Comparison of ENCODE assay signal across 8 cellular contexts in genomic region chr9:37591775-37592107, GRCh38. TPM values are rescaled to one million over a fixed set of nuclear protein-coding genes. Genes with fewer than 3 reads are reported as not detected.
DNase-seq lines count a peak whose midpoint lies in the region; ATAC-seq, FAIRE-seq and TF ChIP-seq lines count a peak whose summit lies in the region.

No MANE protein-coding gene starts in this region.

- CTCF ChIA-PET in HepG2 (lab: Yijun Ruan, JAX; ENCODE audit: low intra/inter-chr PET ratio, low total read pairs): no interaction called here

- H3K4me3 ChIP-seq in HepG2 (replicated peaks in 1 of 3; ENCODE audit: insufficient read depth in 1 of 3, low read depth in 2 of 3, low read length in 3 of 3) (peak overlapping the region; percentile 64 to 89 (median 80)), transverse colon (peak overlapping the region; percentile 56 to 86 (median 69))

- TF ChIP-seq POLR2A in HepG2 (IDR thresholded peaks at IDR 0.05; ENCODE audit: insufficient read depth in 1 of 2, low read depth in 2 of 2, low read length in 2 of 2) (no peak), transverse colon (IDR thresholded peaks at IDR 0.05) (no peak)

- no peak for FAIRE-seq in HepG2 (lab: Jason Lieb, UNC)

- H3K9ac ChIP-seq in HepG2 (ENCODE audit: insufficient read depth, low read depth, low read length): peak overlapping the region; percentile 90

- no TSS peak for BruUV-seq in HepG2 (replicated peaks; lab: Mats Ljungman, UMichigan)

- peaks cover 38% of the 10 kb centered on the region for H3K4me1 Mint-ChIP-seq in activated T-cell treated with anti-CD3 and anti-CD28 coated beads, Interleukin-2, amount 50 U/mL, for 24 hours (ENCODE audit: low read depth)
- peaks cover 22% of the 10 kb centered on the region for H3K4me1 Mint-ChIP-seq in activated T-helper 2 cell treated with anti-CD3 and anti-CD28 coated beads, Interferon-gamma antibody, Interleukin-2, Interleukin-4, amounts not matched to agents 10 μg/mL and 5 μg/mL and 100 μg/mL, durations not matched to agents 14 hours and 24 hours and 36 hours (ENCODE audit: low read depth)

- no peaks in the 10 kb centered on the region for H3K9me3 ChIP-seq in HepG2 (ENCODE audit: low read length)
- H3K9me3 ChIP-seq in transverse colon: no peaks in the 10 kb centered on the region

- H3K36me3 ChIP-seq in HepG2 (replicated peaks in 1 of 2; ENCODE audit: control insufficient read depth in 1 of 2, insufficient read depth in 2 of 2, low read length in 2 of 2) (peaks cover 3 to 29% of the 10 kb centered on the region in 2 experiments), transverse colon (peaks cover 0 to 17% (median 3%) of the 10 kb centered on the region in 4 donors)

- POLR2A ChIA-PET in HepG2 (lab: Yijun Ruan, JAX): interaction anchor here (0.6 to 2.6 kb wide), 13 partner anchors 8 to 1028 kb away, joined by 3 to 14 read pairs (median 4); partner anchors contain the start of genes ANKRD18A, EXOSC3, FBXO10 and GRHPR

- WGBS in HepG2 (ENCODE audit: low lambda C conversion rate): 0% methylated on average over 9 of the region's 13 CpGs
- 2 to 4% methylated on average over 8 to 13 of the region's 13 CpGs for WGBS in transverse colon (ENCODE audit: low coverage in 1 of 2), 2 donors

- no peaks in the 10 kb centered on the region for H3K9me3 Mint-ChIP-seq in activated T-cell treated with anti-CD3 and anti-CD28 coated beads, Interleukin-2, amount 50 U/mL, for 24 hours
- H3K9me3 Mint-ChIP-seq in activated T-helper 2 cell treated with anti-CD3 and anti-CD28 coated beads, Interferon-gamma antibody, Interleukin-2, Interleukin-4, amounts not matched to agents 10 μg/mL and 5 μg/mL and 100 μg/mL, durations not matched to agents 14 hours and 24 hours and 36 hours: no peaks in the 10 kb centered on the region

- H3K27ac ChIP-seq in HepG2 (ENCODE audit: extremely low read length, insufficient read depth, low read length) (peak overlapping the region; percentile 87), transverse colon (peak overlapping the region; percentile 86 to 89 (median 88))

- intact Hi-C loops in activated T-helper 2 cell treated with anti-CD3 and anti-CD28 coated beads, Interferon-gamma antibody, Interleukin-2, Interleukin-4, amounts not matched to agents 10 μg/mL and 5 μg/mL and 100 μg/mL, durations not matched to agents 14 hours and 24 hours and 36 hours (cut with micrococcal nuclease): loop anchor here (2.0 to 5.0 kb wide), 5 partner anchors 104 to 311 kb away; partner anchors contain the start of genes DCAF10, GRHPR, POLR1E and SLC25A51
- intact Hi-C loops in HepG2 (cut with micrococcal nuclease; ENCODE audit: unreplicated experiment) (loop anchor here (1.0 to 5.0 kb wide), 2 partner anchors 15 to 104 kb away; partner anchors contain the start of genes FBXO10 and POLR1E), transverse colon (cut with DNase I; ENCODE audit: low total_unique reads) (no loop called here)

- no peak overlapping the region for H2AFZ ChIP-seq in HepG2 (ENCODE audit: low read length)

- DNase-seq in activated T-cell treated with anti-CD3 and anti-CD28 coated beads, Interleukin-2, amount 50 U/mL, for 24 hours: no peak
- DNase-seq in activated T-cell treated with anti-CD3 and anti-CD28 coated beads for 4 hours (no peak), HepG2 (ENCODE audit: low spot score) (no peak), transverse colon (no peak), NCI-H774 (lab: John Stamatoyannopoulos, UW) (no peak)
- no peak for DNase-seq in activated T-helper 2 cell treated with anti-CD3 and anti-CD28 coated beads, Interferon-gamma antibody, Interleukin-2, Interleukin-4, amounts not matched to agents 10 μg/mL and 5 μg/mL and 100 μg/mL, durations not matched to agents 14 hours and 24 hours and 36 hours (ENCODE audit: low spot score)
- DNase-seq in activated CD8-positive, alpha-beta memory T cell treated with anti-CD3 and anti-CD28 coated beads, Interleukin-2, amount 50 U/mL, for 48 hours: no peak

- H3K27me3 ChIP-seq in HepG2 (ENCODE audit: control insufficient read depth in 1 of 2, insufficient read depth in 2 of 2, low read length in 2 of 2) (no peaks in the 10 kb centered on the region; a peak in 1 of 5 replicates), transverse colon (no peaks in the 10 kb centered on the region)

- TF ChIP-seq EP300 in HepG2 (IDR thresholded peaks at IDR 0.05; ENCODE audit: low read depth in 2 of 2, low read length in 2 of 2) (no peak), HepG2 (CRISPR knock-in tag; IDR thresholded peaks at IDR 0.05; ENCODE audit: borderline replicate concordance) (no peak), transverse colon (IDR thresholded peaks at IDR 0.05; ENCODE audit: low read depth) (no peak)

- peak overlapping the region; percentile 99 for H3K4me3 Mint-ChIP-seq in activated T-cell treated with anti-CD3 and anti-CD28 coated beads, Interleukin-2, amount 50 U/mL, for 24 hours
- H3K4me3 Mint-ChIP-seq in activated T-helper 2 cell treated with anti-CD3 and anti-CD28 coated beads, Interferon-gamma antibody, Interleukin-2, Interleukin-4, amounts not matched to agents 10 μg/mL and 5 μg/mL and 100 μg/mL, durations not matched to agents 14 hours and 24 hours and 36 hours (ENCODE audit: low read depth): peak overlapping the region; percentile 98

- no peak for TF ChIP-seq RAD21 in HepG2 (CRISPR knock-in tag; IDR thresholded peaks at IDR 0.05)

- peaks cover 21% of the 10 kb centered on the region for H4K20me1 ChIP-seq in HepG2 (ENCODE audit: insufficient read depth, low read length)

- peaks cover 48% of the 10 kb centered on the region for H3K4me1 ChIP-seq in HepG2 (ENCODE audit: insufficient read depth, low read length)
- peaks cover 19 to 40% (median 25%) of the 10 kb centered on the region in 4 donors for H3K4me1 ChIP-seq in transverse colon

- no peak for TF ChIP-seq CTCF in HepG2 (CRISPR knock-in tag; IDR thresholded peaks at IDR 0.05)
- no peak for TF ChIP-seq CTCF in transverse colon (IDR thresholded peaks at IDR 0.05)

- peak overlapping the region; percentile 79 for H3K4me2 ChIP-seq in HepG2 (ENCODE audit: low read depth, low read length)

- peak overlapping the region; percentile 100 for H3K27ac Mint-ChIP-seq in activated T-cell treated with anti-CD3 and anti-CD28 coated beads, Interleukin-2, amount 50 U/mL, for 24 hours
- H3K27ac Mint-ChIP-seq in activated T-helper 2 cell treated with anti-CD3 and anti-CD28 coated beads, Interferon-gamma antibody, Interleukin-2, Interleukin-4, amounts not matched to agents 10 μg/mL and 5 μg/mL and 100 μg/mL, durations not matched to agents 14 hours and 24 hours and 36 hours: peak overlapping the region; percentile 97

- peaks cover 14% of the 10 kb centered on the region for H3K27me3 Mint-ChIP-seq in activated T-cell treated with anti-CD3 and anti-CD28 coated beads, Interleukin-2, amount 50 U/mL, for 24 hours
- peaks cover 12% of the 10 kb centered on the region for H3K27me3 Mint-ChIP-seq in activated T-helper 2 cell treated with anti-CD3 and anti-CD28 coated beads, Interferon-gamma antibody, Interleukin-2, Interleukin-4, amounts not matched to agents 10 μg/mL and 5 μg/mL and 100 μg/mL, durations not matched to agents 14 hours and 24 hours and 36 hours (ENCODE audit: low read depth)

- ATAC-seq in HepG2 (no peak; the same call in 2 of the 3 replicates), HG03108 (IDR thresholded peaks at IDR 0.05; ENCODE audit: unreplicated experiment) (no peak)

- peaks cover 56% of the 10 kb centered on the region for H3K36me3 Mint-ChIP-seq in activated T-cell treated with anti-CD3 and anti-CD28 coated beads, Interleukin-2, amount 50 U/mL, for 24 hours (ENCODE audit: low read depth)
- H3K36me3 Mint-ChIP-seq in activated T-helper 2 cell treated with anti-CD3 and anti-CD28 coated beads, Interferon-gamma antibody, Interleukin-2, Interleukin-4, amounts not matched to agents 10 μg/mL and 5 μg/mL and 100 μg/mL, durations not matched to agents 14 hours and 24 hours and 36 hours (ENCODE audit: low read depth): peaks cover 46% of the 10 kb centered on the region

- in situ Hi-C loops in HepG2 (cut with HindIII; ENCODE audit: extremely low pct_ligation_motif_present, low pct_unique_long_range_greater_than_20kb): loop anchor here (5.0 kb wide), 1 partner anchor 109 kb away; no protein-coding TSS in a partner anchor
- in situ Hi-C loops in transverse colon (cut with MboI; ENCODE audit: low pct_ligation_motif_present in 1 of 4, low pct_unique_long_range_greater_than_20kb in 1 of 4, low sequenced_read_pairs in 3 of 4): loop anchor here in 3 of 4 donors (10.0 to 25.0 kb wide), 6 partner anchors 107 to 471 kb away; partner anchors contain the start of genes POLR1E (in 2 of the 3), SLC25A51 (in 2 of the 3), EXOSC3 (in 1 of the 3) and SHB (in 1 of the 3)

- peaks cover 48% of the 10 kb centered on the region for H3K79me2 ChIP-seq in HepG2 (ENCODE audit: insufficient read depth, low read length)

RNA-seq across cellular contexts. Expression of gene TOMM5, which starts 0.7 kb away (rescaled TPM):
- 153 and 155 TPM in 2 replicates for total RNA-seq in activated T-helper 2 cell treated with anti-CD3 and anti-CD28 coated beads, Interferon-gamma antibody, Interleukin-2, Interleukin-4, amounts not matched to agents 10 μg/mL and 5 μg/mL and 100 μg/mL, durations not matched to agents 14 hours and 24 hours and 36 hours
- total RNA-seq in HepG2 (2016; rRNA removed; fragmentation: Illumina TruSeq; extraction: Trizol) (315 and 450 TPM in 2 replicates), transverse colon (10 to 100 TPM; 14.3 to 70.3 (median 63.1) TPM)
- total RNA-seq in HepG2 (2016; cell fraction: cytosol; rRNA removed; fragmentation: Illumina TruSeq; extraction: Trizol; ENCODE audit: low read depth): 334 and 476 TPM in 2 replicates
- total RNA-seq in HepG2 (2016; cell fraction: insoluble cytoplasmic fraction; rRNA removed; fragmentation: Illumina TruSeq; extraction: Trizol): 329 and 454 TPM in 2 replicates
- total RNA-seq in HepG2 (2016; cell fraction: membrane; rRNA removed; fragmentation: Illumina TruSeq; extraction: Trizol): 488 and 569 TPM in 2 replicates
- 130 and 141 TPM in 2 replicates for total RNA-seq in HepG2 (2016; cell fraction: nucleus; rRNA removed; fragmentation: Illumina TruSeq; extraction: Trizol)
- polyA plus RNA-seq in HepG2 (2011; rRNA removed): 118 and 147 TPM in 2 replicates
- polyA plus RNA-seq in HepG2 (2011; cell fraction: cytosol; rRNA removed): 109 and 124 TPM in 2 replicates
- 34.8 and 41.8 TPM in 2 replicates for polyA plus RNA-seq in HepG2 (2011; cell fraction: nucleus; rRNA removed)
- polyA plus RNA-seq in HepG2 (2012): 189 and 190 TPM in 2 replicates
- polyA plus RNA-seq in HepG2 (2016; cell fraction: cytosol; fragmentation: Illumina TruSeq; extraction: Trizol; ENCODE audit: low read depth): 411 and 656 TPM in 2 replicates
- polyA plus RNA-seq in HepG2 (2016; cell fraction: insoluble cytoplasmic fraction; fragmentation: Illumina TruSeq; extraction: Trizol; ENCODE audit: low read depth): 469 and 494 TPM in 2 replicates
- 498 and 625 TPM in 2 replicates for polyA plus RNA-seq in HepG2 (2016; cell fraction: membrane; fragmentation: Illumina TruSeq; extraction: Trizol; ENCODE audit: low read depth)
- polyA plus RNA-seq in HepG2 (2016; cell fraction: nucleus; fragmentation: Illumina TruSeq; extraction: Trizol; ENCODE audit: insufficient read depth, low read depth): 217 and 226 TPM in 2 replicates
- 41.8 and 84.4 TPM in 2 replicates for polyA minus RNA-seq in HepG2 (2011; rRNA and poly(A)+ RNA removed; ENCODE audit: low replicate concordance)
- 42.7 and 47.2 TPM in 2 replicates for polyA minus RNA-seq in HepG2 (2011; cell fraction: cytosol; rRNA and poly(A)+ RNA removed)
- 49.7 and 51.6 TPM in 2 replicates for polyA minus RNA-seq in HepG2 (2011; cell fraction: nucleus; rRNA and poly(A)+ RNA removed)

RNA-seq across cellular contexts. Expression of gene FBXO10, which starts 15.6 kb away (rescaled TPM):
- total RNA-seq in activated T-helper 2 cell treated with anti-CD3 and anti-CD28 coated beads, Interferon-gamma antibody, Interleukin-2, Interleukin-4, amounts not matched to agents 10 μg/mL and 5 μg/mL and 100 μg/mL, durations not matched to agents 14 hours and 24 hours and 36 hours: 1.8 and 2.4 TPM in 2 replicates
- total RNA-seq in HepG2 (2016; rRNA removed; fragmentation: Illumina TruSeq; extraction: Trizol) (2.8 and 3.1 TPM in 2 replicates), transverse colon (10 to 100 TPM in 1 of 4 donors, 1 to 10 TPM in 3; 4.2 to 16.5 (median 6.8) TPM)
- total RNA-seq in HepG2 (2016; cell fraction: cytosol; rRNA removed; fragmentation: Illumina TruSeq; extraction: Trizol; ENCODE audit: low read depth): 0.40 and 0.79 TPM in 2 replicates
- total RNA-seq in HepG2 (2016; cell fraction: insoluble cytoplasmic fraction; rRNA removed; fragmentation: Illumina TruSeq; extraction: Trizol): 2.1 and 3.1 TPM in 2 replicates
- total RNA-seq in HepG2 (2016; cell fraction: membrane; rRNA removed; fragmentation: Illumina TruSeq; extraction: Trizol): 2.4 and 3.0 TPM in 2 replicates
- 2.2 and 4.2 TPM in 2 replicates for total RNA-seq in HepG2 (2016; cell fraction: nucleus; rRNA removed; fragmentation: Illumina TruSeq; extraction: Trizol)
- polyA plus RNA-seq in HepG2 (2011; rRNA removed): 5.1 and 6.4 TPM in 2 replicates
- polyA plus RNA-seq in HepG2 (2011; cell fraction: cytosol; rRNA removed): 4.6 TPM in 2 replicates
- 6.9 and 7.0 TPM in 2 replicates for polyA plus RNA-seq in HepG2 (2011; cell fraction: nucleus; rRNA removed)
- 3.9 and 4.0 TPM in 2 replicates for polyA plus RNA-seq in HepG2 (2012)
- polyA plus RNA-seq in HepG2 (2016; cell fraction: cytosol; fragmentation: Illumina TruSeq; extraction: Trizol; ENCODE audit: low read depth): 0.60 and 0.61 TPM in 2 replicates
- 1.8 and 2.1 TPM in 2 replicates for polyA plus RNA-seq in HepG2 (2016; cell fraction: insoluble cytoplasmic fraction; fragmentation: Illumina TruSeq; extraction: Trizol; ENCODE audit: low read depth)
- 1.00 and 1.6 TPM in 2 replicates for polyA plus RNA-seq in HepG2 (2016; cell fraction: membrane; fragmentation: Illumina TruSeq; extraction: Trizol; ENCODE audit: low read depth)
- 5.1 TPM in 2 replicates for polyA plus RNA-seq in HepG2 (2016; cell fraction: nucleus; fragmentation: Illumina TruSeq; extraction: Trizol; ENCODE audit: insufficient read depth, low read depth)
- polyA minus RNA-seq in HepG2 (2011; rRNA and poly(A)+ RNA removed; ENCODE audit: low replicate concordance): 3.1 and 11.6 TPM in 2 replicates
- 4.1 and 4.5 TPM in 2 replicates for polyA minus RNA-seq in HepG2 (2011; cell fraction: cytosol; rRNA and poly(A)+ RNA removed)
- polyA minus RNA-seq in HepG2 (2011; cell fraction: nucleus; rRNA and poly(A)+ RNA removed): 4.4 and 6.2 TPM in 2 replicates

RNA-seq across cellular contexts. Expression of gene FRMPD1, which starts 59.0 kb away (rescaled TPM):
- not detected in 2 replicates for total RNA-seq in activated T-helper 2 cell treated with anti-CD3 and anti-CD28 coated beads, Interferon-gamma antibody, Interleukin-2, Interleukin-4, amounts not matched to agents 10 μg/mL and 5 μg/mL and 100 μg/mL, durations not matched to agents 14 hours and 24 hours and 36 hours
- not detected in 2 replicates for total RNA-seq in HepG2 (2016; rRNA removed; fragmentation: Illumina TruSeq; extraction: Trizol)
- not detected in 2 replicates for total RNA-seq in HepG2 (2016; cell fraction: cytosol; rRNA removed; fragmentation: Illumina TruSeq; extraction: Trizol; ENCODE audit: low read depth)
- total RNA-seq in HepG2 (2016; cell fraction: insoluble cytoplasmic fraction; rRNA removed; fragmentation: Illumina TruSeq; extraction: Trizol): not detected in 2 replicates
- not detected in 2 replicates for total RNA-seq in HepG2 (2016; cell fraction: membrane; rRNA removed; fragmentation: Illumina TruSeq; extraction: Trizol)
- not detected in 2 replicates for total RNA-seq in HepG2 (2016; cell fraction: nucleus; rRNA removed; fragmentation: Illumina TruSeq; extraction: Trizol)
- not detected in 2 replicates for polyA plus RNA-seq in HepG2 (2011; rRNA removed)
- polyA plus RNA-seq in HepG2 (2011; cell fraction: cytosol; rRNA removed): not detected in 2 replicates
- polyA plus RNA-seq in HepG2 (2011; cell fraction: nucleus; rRNA removed): not detected in 2 replicates
- not detected in 2 replicates for polyA plus RNA-seq in HepG2 (2012)
- not detected in 2 replicates for polyA plus RNA-seq in HepG2 (2016; cell fraction: cytosol; fragmentation: Illumina TruSeq; extraction: Trizol; ENCODE audit: low read depth)
- not detected in 2 replicates for polyA plus RNA-seq in HepG2 (2016; cell fraction: insoluble cytoplasmic fraction; fragmentation: Illumina TruSeq; extraction: Trizol; ENCODE audit: low read depth)
- not detected in 2 replicates for polyA plus RNA-seq in HepG2 (2016; cell fraction: membrane; fragmentation: Illumina TruSeq; extraction: Trizol; ENCODE audit: low read depth)
- not detected in 2 replicates for polyA plus RNA-seq in HepG2 (2016; cell fraction: nucleus; fragmentation: Illumina TruSeq; extraction: Trizol; ENCODE audit: insufficient read depth, low read depth)
- polyA minus RNA-seq in HepG2 (2011; rRNA and poly(A)+ RNA removed; ENCODE audit: low replicate concordance): 0.04 TPM in 1 of 2 replicates, not detected in the other
- polyA minus RNA-seq in HepG2 (2011; cell fraction: cytosol; rRNA and poly(A)+ RNA removed): not detected in 2 replicates
- polyA minus RNA-seq in HepG2 (2011; cell fraction: nucleus; rRNA and poly(A)+ RNA removed): not detected in 2 replicates
- 1 to 10 TPM in 1 of 4 donors, under 1 TPM in 2, not detected in 1; 0.27 to 4.6 (median 0.64) TPM for total RNA-seq in transverse colon
